Comparison of ENCODE assay signal across 1 cellular context in the genomic region with DNA sequence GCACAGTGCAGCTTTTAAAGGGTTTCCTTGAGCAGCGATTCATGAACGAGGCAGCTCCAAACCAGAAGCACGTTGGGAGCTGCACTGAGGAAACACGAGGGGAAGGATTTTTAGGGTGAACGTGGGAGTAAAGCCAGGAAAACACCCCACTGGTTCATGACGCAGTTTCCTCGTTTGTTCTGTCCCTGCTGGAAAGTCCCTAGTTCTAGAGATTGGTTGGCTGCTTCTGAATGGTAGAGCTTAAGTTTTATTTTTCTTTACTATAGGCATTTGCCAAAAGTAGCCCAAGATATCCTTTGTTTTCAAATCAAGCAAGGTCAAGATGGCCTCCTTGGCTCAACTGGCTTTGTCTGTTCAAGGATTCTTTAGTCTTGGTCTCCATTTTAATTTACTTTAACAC.
TF ChIP-seq lines count a peak whose summit lies in the region.

No MANE protein-coding gene starts in this region.

TF ChIP-seq in GM12878, 131 proteins besides CTCF, POLR2A, EP300 and RAD21 (continued from another document and continues in another):
- TF ChIP-seq, protein P1, sequence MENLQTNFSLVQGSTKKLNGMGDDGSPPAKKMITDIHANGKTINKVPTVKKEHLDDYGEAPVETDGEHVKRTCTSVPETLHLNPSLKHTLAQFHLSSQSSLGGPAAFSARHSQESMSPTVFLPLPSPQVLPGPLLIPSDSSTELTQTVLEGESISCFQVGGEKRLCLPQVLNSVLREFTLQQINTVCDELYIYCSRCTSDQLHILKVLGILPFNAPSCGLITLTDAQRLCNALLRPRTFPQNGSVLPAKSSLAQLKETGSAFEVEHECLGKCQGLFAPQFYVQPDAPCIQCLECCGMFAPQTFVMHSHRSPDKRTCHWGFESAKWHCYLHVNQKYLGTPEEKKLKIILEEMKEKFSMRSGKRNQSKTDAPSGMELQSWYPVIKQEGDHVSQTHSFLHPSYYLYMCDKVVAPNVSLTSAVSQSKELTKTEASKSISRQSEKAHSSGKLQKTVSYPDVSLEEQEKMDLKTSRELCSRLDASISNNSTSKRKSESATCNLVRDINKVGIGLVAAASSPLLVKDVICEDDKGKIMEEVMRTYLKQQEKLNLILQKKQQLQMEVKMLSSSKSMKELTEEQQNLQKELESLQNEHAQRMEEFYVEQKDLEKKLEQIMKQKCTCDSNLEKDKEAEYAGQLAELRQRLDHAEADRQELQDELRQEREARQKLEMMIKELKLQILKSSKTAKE (IDR thresholded peaks at IDR 0.05; ENCODE audit: low read depth, poor library complexity, severe bottlenecking), result peak; percentile 44
- TF ChIP-seq ZNF24 (IDR thresholded peaks at IDR 0.05) (0 out of 2 replicates have a peak, but pooled peaks have one; percentile 19), TCF12 (IDR thresholded peaks at IDR 0.05; ENCODE audit: low read depth, low read length) (0 out of 2 replicates have a peak, but pooled peaks have one; percentile 30), BHLHE40 (IDR thresholded peaks at IDR 0.05; ENCODE audit: borderline replicate concordance in 1 of 2, low read depth in 2 of 2, low read length in 1 of 2) (peak; percentile 36 to 38; a peak in 1 of 4 replicates), IKZF1 (conservative IDR thresholded peaks at IDR 0.05) (peak; percentile 86), ATF7 (IDR thresholded peaks at IDR 0.05; ENCODE audit: low read depth) (0 out of 2 replicates have a peak, but pooled peaks have one; percentile 36), DPF2 (IDR thresholded peaks at IDR 0.05) (peak; percentile 70), SIN3A (IDR thresholded peaks at IDR 0.05; ENCODE audit: low read depth, low read length) (no peak), KLF5 (IDR thresholded peaks at IDR 0.05; ENCODE audit: partially characterized antibody) (peak; percentile 52), CHD2 (IDR thresholded peaks at IDR 0.05; ENCODE audit: borderline replicate concordance, low read depth, low read length) (peak; percentile 39; the same call in 1 of the 2 replicates), PAX5 (IDR thresholded peaks at IDR 0.05; ENCODE audit: borderline replicate concordance, low read depth, low read length) (peak; percentile 68; the same call in 1 of the 2 replicates), MEF2B (IDR thresholded peaks at IDR 0.05; ENCODE audit: partially characterized antibody, poor library complexity, severe bottlenecking) (peak; percentile 42), RUNX3 (IDR thresholded peaks at IDR 0.05; ENCODE audit: low read length) (peak; percentile 65; the same call in 1 of the 2 replicates), MTA2 (IDR thresholded peaks at IDR 0.05; ENCODE audit: low read depth) (peak; percentile 25; the same call in 1 of the 2 replicates), BMI1 (IDR thresholded peaks at IDR 0.05; ENCODE audit: borderline replicate concordance) (no peak), HDAC2 (IDR thresholded peaks at IDR 0.05) (no peak), SMARCA5 (IDR thresholded peaks at IDR 0.05) (no peak), BCL11A (IDR thresholded peaks at IDR 0.05; ENCODE audit: low read depth, low read length) (peak; percentile 63; the same call in 1 of the 2 replicates), CREM (IDR thresholded peaks at IDR 0.05; ENCODE audit: low read depth) (peak; percentile 92), ZNF217 (IDR thresholded peaks at IDR 0.05) (0 out of 2 replicates have a peak, but pooled peaks have one; percentile 13)
- TF ChIP-seq, protein P2, sequence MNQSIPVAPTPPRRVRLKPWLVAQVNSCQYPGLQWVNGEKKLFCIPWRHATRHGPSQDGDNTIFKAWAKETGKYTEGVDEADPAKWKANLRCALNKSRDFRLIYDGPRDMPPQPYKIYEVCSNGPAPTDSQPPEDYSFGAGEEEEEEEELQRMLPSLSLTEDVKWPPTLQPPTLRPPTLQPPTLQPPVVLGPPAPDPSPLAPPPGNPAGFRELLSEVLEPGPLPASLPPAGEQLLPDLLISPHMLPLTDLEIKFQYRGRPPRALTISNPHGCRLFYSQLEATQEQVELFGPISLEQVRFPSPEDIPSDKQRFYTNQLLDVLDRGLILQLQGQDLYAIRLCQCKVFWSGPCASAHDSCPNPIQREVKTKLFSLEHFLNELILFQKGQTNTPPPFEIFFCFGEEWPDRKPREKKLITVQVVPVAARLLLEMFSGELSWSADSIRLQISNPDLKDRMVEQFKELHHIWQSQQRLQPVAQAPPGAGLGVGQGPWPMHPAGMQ (IDR thresholded peaks at IDR 0.05; ENCODE audit: borderline replicate concordance), result no peak
- TF ChIP-seq, protein P3, sequence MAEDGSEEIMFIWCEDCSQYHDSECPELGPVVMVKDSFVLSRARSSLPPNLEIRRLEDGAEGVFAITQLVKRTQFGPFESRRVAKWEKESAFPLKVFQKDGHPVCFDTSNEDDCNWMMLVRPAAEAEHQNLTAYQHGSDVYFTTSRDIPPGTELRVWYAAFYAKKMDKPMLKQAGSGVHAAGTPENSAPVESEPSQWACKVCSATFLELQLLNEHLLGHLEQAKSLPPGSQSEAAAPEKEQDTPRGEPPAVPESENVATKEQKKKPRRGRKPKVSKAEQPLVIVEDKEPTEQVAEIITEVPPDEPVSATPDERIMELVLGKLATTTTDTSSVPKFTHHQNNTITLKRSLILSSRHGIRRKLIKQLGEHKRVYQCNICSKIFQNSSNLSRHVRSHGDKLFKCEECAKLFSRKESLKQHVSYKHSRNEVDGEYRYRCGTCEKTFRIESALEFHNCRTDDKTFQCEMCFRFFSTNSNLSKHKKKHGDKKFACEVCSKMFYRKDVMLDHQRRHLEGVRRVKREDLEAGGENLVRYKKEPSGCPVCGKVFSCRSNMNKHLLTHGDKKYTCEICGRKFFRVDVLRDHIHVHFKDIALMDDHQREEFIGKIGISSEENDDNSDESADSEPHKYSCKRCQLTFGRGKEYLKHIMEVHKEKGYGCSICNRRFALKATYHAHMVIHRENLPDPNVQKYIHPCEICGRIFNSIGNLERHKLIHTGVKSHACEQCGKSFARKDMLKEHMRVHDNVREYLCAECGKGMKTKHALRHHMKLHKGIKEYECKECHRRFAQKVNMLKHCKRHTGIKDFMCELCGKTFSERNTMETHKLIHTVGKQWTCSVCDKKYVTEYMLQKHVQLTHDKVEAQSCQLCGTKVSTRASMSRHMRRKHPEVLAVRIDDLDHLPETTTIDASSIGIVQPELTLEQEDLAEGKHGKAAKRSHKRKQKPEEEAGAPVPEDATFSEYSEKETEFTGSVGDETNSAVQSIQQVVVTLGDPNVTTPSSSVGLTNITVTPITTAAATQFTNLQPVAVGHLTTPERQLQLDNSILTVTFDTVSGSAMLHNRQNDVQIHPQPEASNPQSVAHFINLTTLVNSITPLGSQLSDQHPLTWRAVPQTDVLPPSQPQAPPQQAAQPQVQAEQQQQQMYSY (CRISPR knock-in tag; IDR thresholded peaks at IDR 0.05), result no peak
- TF ChIP-seq, protein P4, sequence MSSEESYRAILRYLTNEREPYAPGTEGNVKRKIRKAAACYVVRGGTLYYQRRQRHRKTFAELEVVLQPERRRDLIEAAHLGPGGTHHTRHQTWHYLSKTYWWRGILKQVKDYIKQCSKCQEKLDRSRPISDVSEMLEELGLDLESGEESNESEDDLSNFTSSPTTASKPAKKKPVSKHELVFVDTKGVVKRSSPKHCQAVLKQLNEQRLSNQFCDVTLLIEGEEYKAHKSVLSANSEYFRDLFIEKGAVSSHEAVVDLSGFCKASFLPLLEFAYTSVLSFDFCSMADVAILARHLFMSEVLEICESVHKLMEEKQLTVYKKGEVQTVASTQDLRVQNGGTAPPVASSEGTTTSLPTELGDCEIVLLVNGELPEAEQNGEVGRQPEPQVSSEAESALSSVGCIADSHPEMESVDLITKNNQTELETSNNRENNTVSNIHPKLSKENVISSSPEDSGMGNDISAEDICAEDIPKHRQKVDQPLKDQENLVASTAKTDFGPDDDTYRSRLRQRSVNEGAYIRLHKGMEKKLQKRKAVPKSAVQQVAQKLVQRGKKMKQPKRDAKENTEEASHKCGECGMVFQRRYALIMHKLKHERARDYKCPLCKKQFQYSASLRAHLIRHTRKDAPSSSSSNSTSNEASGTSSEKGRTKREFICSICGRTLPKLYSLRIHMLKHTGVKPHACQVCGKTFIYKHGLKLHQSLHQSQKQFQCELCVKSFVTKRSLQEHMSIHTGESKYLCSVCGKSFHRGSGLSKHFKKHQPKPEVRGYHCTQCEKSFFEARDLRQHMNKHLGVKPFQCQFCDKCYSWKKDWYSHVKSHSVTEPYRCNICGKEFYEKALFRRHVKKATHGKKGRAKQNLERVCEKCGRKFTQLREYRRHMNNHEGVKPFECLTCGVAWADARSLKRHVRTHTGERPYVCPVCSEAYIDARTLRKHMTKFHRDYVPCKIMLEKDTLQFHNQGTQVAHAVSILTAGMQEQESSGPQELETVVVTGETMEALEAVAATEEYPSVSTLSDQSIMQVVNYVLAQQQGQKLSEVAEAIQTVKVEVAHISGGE (CRISPR knock-in tag; IDR thresholded peaks at IDR 0.05), result peak; percentile 73
- TF ChIP-seq, protein P5, sequence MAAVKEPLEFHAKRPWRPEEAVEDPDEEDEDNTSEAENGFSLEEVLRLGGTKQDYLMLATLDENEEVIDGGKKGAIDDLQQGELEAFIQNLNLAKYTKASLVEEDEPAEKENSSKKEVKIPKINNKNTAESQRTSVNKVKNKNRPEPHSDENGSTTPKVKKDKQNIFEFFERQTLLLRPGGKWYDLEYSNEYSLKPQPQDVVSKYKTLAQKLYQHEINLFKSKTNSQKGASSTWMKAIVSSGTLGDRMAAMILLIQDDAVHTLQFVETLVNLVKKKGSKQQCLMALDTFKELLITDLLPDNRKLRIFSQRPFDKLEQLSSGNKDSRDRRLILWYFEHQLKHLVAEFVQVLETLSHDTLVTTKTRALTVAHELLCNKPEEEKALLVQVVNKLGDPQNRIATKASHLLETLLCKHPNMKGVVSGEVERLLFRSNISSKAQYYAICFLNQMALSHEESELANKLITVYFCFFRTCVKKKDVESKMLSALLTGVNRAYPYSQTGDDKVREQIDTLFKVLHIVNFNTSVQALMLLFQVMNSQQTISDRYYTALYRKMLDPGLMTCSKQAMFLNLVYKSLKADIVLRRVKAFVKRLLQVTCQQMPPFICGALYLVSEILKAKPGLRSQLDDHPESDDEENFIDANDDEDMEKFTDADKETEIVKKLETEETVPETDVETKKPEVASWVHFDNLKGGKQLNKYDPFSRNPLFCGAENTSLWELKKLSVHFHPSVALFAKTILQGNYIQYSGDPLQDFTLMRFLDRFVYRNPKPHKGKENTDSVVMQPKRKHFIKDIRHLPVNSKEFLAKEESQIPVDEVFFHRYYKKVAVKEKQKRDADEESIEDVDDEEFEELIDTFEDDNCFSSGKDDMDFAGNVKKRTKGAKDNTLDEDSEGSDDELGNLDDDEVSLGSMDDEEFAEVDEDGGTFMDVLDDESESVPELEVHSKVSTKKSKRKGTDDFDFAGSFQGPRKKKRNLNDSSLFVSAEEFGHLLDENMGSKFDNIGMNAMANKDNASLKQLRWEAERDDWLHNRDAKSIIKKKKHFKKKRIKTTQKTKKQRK (IDR thresholded peaks at IDR 0.05; ENCODE audit: low read depth, low read length), result no peak
- TF ChIP-seq, protein P6, sequence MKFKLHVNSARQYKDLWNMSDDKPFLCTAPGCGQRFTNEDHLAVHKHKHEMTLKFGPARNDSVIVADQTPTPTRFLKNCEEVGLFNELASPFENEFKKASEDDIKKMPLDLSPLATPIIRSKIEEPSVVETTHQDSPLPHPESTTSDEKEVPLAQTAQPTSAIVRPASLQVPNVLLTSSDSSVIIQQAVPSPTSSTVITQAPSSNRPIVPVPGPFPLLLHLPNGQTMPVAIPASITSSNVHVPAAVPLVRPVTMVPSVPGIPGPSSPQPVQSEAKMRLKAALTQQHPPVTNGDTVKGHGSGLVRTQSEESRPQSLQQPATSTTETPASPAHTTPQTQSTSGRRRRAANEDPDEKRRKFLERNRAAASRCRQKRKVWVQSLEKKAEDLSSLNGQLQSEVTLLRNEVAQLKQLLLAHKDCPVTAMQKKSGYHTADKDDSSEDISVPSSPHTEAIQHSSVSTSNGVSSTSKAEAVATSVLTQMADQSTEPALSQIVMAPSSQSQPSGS (IDR thresholded peaks at IDR 0.05; ENCODE audit: low read length), result peak; percentile 67
- TF ChIP-seq, protein P7, sequence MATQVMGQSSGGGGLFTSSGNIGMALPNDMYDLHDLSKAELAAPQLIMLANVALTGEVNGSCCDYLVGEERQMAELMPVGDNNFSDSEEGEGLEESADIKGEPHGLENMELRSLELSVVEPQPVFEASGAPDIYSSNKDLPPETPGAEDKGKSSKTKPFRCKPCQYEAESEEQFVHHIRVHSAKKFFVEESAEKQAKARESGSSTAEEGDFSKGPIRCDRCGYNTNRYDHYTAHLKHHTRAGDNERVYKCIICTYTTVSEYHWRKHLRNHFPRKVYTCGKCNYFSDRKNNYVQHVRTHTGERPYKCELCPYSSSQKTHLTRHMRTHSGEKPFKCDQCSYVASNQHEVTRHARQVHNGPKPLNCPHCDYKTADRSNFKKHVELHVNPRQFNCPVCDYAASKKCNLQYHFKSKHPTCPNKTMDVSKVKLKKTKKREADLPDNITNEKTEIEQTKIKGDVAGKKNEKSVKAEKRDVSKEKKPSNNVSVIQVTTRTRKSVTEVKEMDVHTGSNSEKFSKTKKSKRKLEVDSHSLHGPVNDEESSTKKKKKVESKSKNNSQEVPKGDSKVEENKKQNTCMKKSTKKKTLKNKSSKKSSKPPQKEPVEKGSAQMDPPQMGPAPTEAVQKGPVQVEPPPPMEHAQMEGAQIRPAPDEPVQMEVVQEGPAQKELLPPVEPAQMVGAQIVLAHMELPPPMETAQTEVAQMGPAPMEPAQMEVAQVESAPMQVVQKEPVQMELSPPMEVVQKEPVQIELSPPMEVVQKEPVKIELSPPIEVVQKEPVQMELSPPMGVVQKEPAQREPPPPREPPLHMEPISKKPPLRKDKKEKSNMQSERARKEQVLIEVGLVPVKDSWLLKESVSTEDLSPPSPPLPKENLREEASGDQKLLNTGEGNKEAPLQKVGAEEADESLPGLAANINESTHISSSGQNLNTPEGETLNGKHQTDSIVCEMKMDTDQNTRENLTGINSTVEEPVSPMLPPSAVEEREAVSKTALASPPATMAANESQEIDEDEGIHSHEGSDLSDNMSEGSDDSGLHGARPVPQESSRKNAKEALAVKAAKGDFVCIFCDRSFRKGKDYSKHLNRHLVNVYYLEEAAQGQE (IDR thresholded peaks at IDR 0.05; ENCODE audit: low read depth, low read length), result no peak
- TF ChIP-seq, protein P8, sequence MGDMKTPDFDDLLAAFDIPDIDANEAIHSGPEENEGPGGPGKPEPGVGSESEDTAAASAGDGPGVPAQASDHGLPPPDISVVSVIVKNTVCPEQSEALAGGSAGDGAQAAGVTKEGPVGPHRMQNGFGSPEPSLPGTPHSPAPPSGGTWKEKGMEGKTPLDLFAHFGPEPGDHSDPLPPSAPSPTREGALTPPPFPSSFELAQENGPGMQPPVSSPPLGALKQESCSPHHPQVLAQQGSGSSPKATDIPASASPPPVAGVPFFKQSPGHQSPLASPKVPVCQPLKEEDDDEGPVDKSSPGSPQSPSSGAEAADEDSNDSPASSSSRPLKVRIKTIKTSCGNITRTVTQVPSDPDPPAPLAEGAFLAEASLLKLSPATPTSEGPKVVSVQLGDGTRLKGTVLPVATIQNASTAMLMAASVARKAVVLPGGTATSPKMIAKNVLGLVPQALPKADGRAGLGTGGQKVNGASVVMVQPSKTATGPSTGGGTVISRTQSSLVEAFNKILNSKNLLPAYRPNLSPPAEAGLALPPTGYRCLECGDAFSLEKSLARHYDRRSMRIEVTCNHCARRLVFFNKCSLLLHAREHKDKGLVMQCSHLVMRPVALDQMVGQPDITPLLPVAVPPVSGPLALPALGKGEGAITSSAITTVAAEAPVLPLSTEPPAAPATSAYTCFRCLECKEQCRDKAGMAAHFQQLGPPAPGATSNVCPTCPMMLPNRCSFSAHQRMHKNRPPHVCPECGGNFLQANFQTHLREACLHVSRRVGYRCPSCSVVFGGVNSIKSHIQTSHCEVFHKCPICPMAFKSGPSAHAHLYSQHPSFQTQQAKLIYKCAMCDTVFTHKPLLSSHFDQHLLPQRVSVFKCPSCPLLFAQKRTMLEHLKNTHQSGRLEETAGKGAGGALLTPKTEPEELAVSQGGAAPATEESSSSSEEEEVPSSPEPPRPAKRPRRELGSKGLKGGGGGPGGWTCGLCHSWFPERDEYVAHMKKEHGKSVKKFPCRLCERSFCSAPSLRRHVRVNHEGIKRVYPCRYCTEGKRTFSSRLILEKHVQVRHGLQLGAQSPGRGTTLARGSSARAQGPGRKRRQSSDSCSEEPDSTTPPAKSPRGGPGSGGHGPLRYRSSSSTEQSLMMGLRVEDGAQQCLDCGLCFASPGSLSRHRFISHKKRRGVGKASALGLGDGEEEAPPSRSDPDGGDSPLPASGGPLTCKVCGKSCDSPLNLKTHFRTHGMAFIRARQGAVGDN (IDR thresholded peaks at IDR 0.05), result peak; percentile 97
